In the genomic region with DNA sequence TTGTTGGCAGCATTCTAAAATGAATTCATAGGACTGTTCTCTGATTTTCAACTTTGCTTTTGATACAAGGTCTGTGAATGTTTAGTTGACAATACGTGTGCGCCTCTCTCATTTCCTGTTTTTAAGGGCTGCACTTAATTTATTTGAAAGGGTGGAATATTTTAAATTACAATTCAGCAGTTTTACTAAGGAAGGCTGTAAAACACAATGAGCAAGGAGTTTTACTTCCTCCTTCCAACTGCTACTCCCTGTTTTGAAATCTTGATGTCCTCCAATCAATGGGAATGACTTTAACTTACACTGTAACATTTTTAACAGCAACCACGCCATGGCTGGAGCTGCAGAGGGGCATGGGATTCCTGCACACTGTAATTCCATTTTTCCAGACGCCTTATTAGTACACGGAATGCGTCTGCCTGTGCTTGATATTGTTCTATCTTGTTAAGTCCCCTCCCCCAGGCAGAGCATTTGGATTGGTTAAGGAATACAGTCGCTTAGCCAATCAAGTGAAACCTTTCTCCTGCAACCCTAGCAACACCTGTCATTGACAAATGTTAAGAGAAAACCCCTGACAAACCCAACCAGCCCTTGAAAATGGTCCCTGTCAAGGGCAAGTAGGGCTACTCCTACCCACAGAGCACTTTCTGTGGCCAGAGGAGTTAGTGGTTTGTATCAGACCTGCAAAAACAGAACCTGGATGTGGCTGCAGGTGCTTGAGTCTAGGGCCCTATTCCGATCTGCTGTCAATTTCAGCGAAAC, we compare ENCODE assay signal across 8 cellular contexts. TPM values are rescaled to one million over a fixed set of nuclear protein-coding genes. Genes with fewer than 3 reads are reported as not detected.
DNase-seq lines count a peak whose midpoint lies in the region; ATAC-seq, FAIRE-seq and TF ChIP-seq lines count a peak whose summit lies in the region.

No MANE protein-coding gene starts in this region.

- TF ChIP-seq CTCF in keratinocyte (optimal IDR thresholded peaks at IDR 0.05 in 1 of 3, IDR thresholded peaks at IDR 0.05 in 1 of 3, conservative IDR thresholded peaks at IDR 0.05 in 1 of 3; ENCODE audit: extremely low read depth in 1 of 3, insufficient read depth in 2 of 3, low read length in 3 of 3) (no peak), upper lobe of right lung (IDR thresholded peaks at IDR 0.05) (no peak)

- H3K27ac ChIP-seq in keratinocyte (ENCODE audit: control insufficient read depth, insufficient read depth, low read length) = no peak overlapping the region
- peak overlapping the region; percentile 39 for H3K27ac ChIP-seq in upper lobe of right lung

- no peak overlapping the region for H3K9ac ChIP-seq in keratinocyte (ENCODE audit: control insufficient read depth, extremely low read depth, insufficient read depth, low read length)

- H3K4me1 ChIP-seq in keratinocyte (ENCODE audit: control insufficient read depth, extremely low read depth, insufficient read depth, low read length) = peaks cover 12% of the 10 kb centered on the region
- H3K4me1 ChIP-seq in upper lobe of right lung = peaks cover 26% of the 10 kb centered on the region

- no peak overlapping the region for H3K4me3 ChIP-seq in keratinocyte (ENCODE audit: control insufficient read depth in 2 of 3, extremely low read depth in 1 of 3, insufficient read depth in 2 of 3, low read depth in 1 of 3, low read length in 3 of 3)
- no peak overlapping the region for H3K4me3 ChIP-seq in upper lobe of right lung

- peak; percentile 76 for ATAC-seq in Right ventricle myocardium superior (ENCODE audit: poor library complexity)
- ATAC-seq in HG03066 (IDR thresholded peaks at IDR 0.05; ENCODE audit: low read depth, unreplicated experiment) = peak; percentile 98
- ATAC-seq in upper lobe of right lung = peak; percentile 44

- no peaks in the 10 kb centered on the region for H3K9me1 ChIP-seq in keratinocyte (ENCODE audit: control insufficient read depth, extremely low read depth, insufficient read depth, low read length)

- FAIRE-seq in keratinocyte (lab: Jason Lieb, UNC) (no peak), urothelium cell line (lab: Jason Lieb, UNC) (no peak)

- intact Hi-C loops in Right ventricle myocardium superior (cut with DNase I) = no loop called here
- intact Hi-C loops in cardiac septum (cut with DNase I) = no loop called here
- intact Hi-C loops in upper lobe of right lung (cut with DNase I) = no loop called here

- H3K79me2 ChIP-seq in keratinocyte (ENCODE audit: control insufficient read depth, insufficient read depth, low read length) = no peaks in the 10 kb centered on the region

- no peak for DNase-seq in Right ventricle myocardium superior
- no peak for DNase-seq in cardiac septum (ENCODE audit: low spot score)
- DNase-seq in SK-MEL-5 (ENCODE audit: low read depth, low spot score) = peak; percentile 30
- no peak for DNase-seq in keratinocyte (ENCODE audit: low read depth, low spot score)
- no peak for DNase-seq in upper lobe of right lung
- DNase-seq in putamen (ENCODE audit: low spot score) = no peak
- DNase-seq in urothelium cell line (ENCODE audit: low spot score) = no peak

- in situ Hi-C loops in SK-MEL-5 (cut with HindIII; ENCODE audit: low pct_unique_long_range_greater_than_20kb, low sequenced_read_pairs) = no loop called here

- H3K9me3 ChIP-seq in keratinocyte (ENCODE audit: control insufficient read depth, low read depth, low read length) (no peaks in the 10 kb centered on the region), upper lobe of right lung (no peaks in the 10 kb centered on the region)

- H2AFZ ChIP-seq in keratinocyte (ENCODE audit: control insufficient read depth, low read length) = peak overlapping the region; percentile 4

- H3K27me3 ChIP-seq in keratinocyte (ENCODE audit: control insufficient read depth, extremely low read depth, insufficient read depth, low read length) = no peaks in the 10 kb centered on the region
- no peaks in the 10 kb centered on the region for H3K27me3 ChIP-seq in upper lobe of right lung

- no peaks in the 10 kb centered on the region for H4K20me1 ChIP-seq in keratinocyte (ENCODE audit: control insufficient read depth, extremely low read depth, insufficient read depth, low read length)

- dilution Hi-C loops in keratinocyte (cut with MboI; ENCODE audit: extremely low pct_ligation_motif_present, low sequenced_read_pairs) = no loop called here

- H3K4me2 ChIP-seq in keratinocyte (ENCODE audit: control insufficient read depth, extremely low read depth, insufficient read depth, low read depth, low read length) = no peak overlapping the region

- no peaks in the 10 kb centered on the region for H3K36me3 ChIP-seq in keratinocyte (ENCODE audit: control insufficient read depth in 2 of 2, extremely low read depth in 1 of 2, insufficient read depth in 2 of 2, low read length in 2 of 2)
- H3K36me3 ChIP-seq in upper lobe of right lung = no peaks in the 10 kb centered on the region

RNA-seq across cellular contexts. Expression of a gene that starts 12.5 kb away (rescaled TPM):
- total RNA-seq in Right ventricle myocardium superior (6.6 TPM), cardiac septum (6.7 TPM), upper lobe of right lung (15.7 TPM)
- 4.7 and 5.4 TPM in 2 replicates for total RNA-seq in SK-MEL-5 (2014; rRNA removed; shearing (Covaris generic))
- 8.0 and 10.1 TPM in 2 replicates for polyA plus RNA-seq in SK-MEL-5 (2015; cell fraction: cytosol; rRNA removed)
- polyA plus RNA-seq in SK-MEL-5 (2015; cell fraction: nucleus; rRNA removed) = 32.1 and 35.3 TPM in 2 replicates
- polyA plus RNA-seq in keratinocyte = 8.6 to 10.8 TPM (median 9.9 TPM) in 3 replicates
- 4.0 TPM for polyA plus RNA-seq in keratinocyte (2011; ENCODE audit: low read depth)
- 3.8 and 5.9 TPM in 2 replicates for polyA plus RNA-seq in keratinocyte (2011; cell fraction: cytosol; rRNA removed)
- 22.8 TPM in 2 replicates for polyA plus RNA-seq in keratinocyte (2011; cell fraction: nucleus; rRNA removed)
- 5.3 and 8.5 TPM in 2 replicates for polyA plus RNA-seq in keratinocyte (2012; ENCODE audit: low replicate concordance)
- polyA minus RNA-seq in keratinocyte = 13.6 to 25.3 TPM (median 22.6 TPM) in 3 replicates
- polyA minus RNA-seq in keratinocyte (2011; cell fraction: cytosol; rRNA and poly(A)+ RNA removed) = 8.1 TPM
- 22.2 and 34.2 TPM in 2 replicates for polyA minus RNA-seq in keratinocyte (2011; cell fraction: nucleus; rRNA and poly(A)+ RNA removed)

Comparison
In these comparisons a context has a peak if more than half of its experiments do, and no peak if none do; other contexts are left out.
1. ATAC-seq: peak in every context shown above with its lines; median percentile 98 in HG03066; 76 in Right ventricle myocardium superior; 44 in upper lobe of right lung.